ENCODE assay signal across 8 cellular contexts in the genomic region with DNA sequence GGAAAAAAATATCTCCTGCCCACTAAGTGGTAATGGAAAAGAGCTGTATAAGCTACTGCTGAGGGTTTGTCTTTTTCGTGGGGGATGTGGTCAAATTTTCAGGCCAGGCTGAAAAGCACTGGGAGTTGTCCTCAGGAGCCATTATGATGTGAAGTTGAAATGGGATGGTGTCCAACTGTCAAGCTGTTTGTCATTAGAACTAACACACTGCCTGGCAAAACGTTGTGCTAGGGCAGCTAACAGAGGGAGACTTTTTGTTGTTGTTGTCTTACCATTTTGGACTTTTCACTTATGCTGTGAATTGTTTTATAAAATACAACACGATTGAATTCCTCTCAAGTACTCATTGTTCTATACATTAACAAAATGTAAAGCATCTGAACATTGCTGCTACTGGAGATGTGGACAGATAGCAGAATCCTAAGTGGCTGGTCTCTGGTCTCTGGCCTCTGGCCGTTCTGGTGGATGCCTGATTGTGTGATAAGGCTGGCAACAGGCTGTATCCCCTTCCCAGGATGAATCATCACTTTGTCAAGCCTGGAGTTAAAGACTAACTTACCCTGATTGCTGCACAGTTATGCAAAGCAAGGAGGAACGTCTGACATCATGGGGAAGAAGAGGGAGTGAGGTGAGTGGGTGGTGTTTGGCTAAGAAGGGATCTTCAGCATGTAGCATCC. TPM values are rescaled to one million over a fixed set of nuclear protein-coding genes. Genes with fewer than 3 reads are reported as not detected.
DNase-seq lines count a peak whose midpoint lies in the region; ATAC-seq and TF ChIP-seq lines count a peak whose summit lies in the region.

No MANE protein-coding gene starts in this region.

- H2AK5ac ChIP-seq in mesenchymal stem cell (ENCODE audit: low read length, severe bottlenecking), result peak overlapping the region; percentile 63

- no peak overlapping the region for H3K14ac ChIP-seq in mesenchymal stem cell (ENCODE audit: low read length in 2 of 2)

- H2BK12ac ChIP-seq in mesenchymal stem cell (ENCODE audit: low read length in 2 of 2), result peak overlapping the region; percentile 5 to 59

- H3K9me3 ChIP-seq in mesenchymal stem cell (ENCODE audit: control insufficient read depth, low read length), result peaks cover 3% of the 10 kb centered on the region
- H3K9me3 ChIP-seq in CD8-positive, alpha-beta T cell (ENCODE audit: low read length), result no peaks in the 10 kb centered on the region

- no peak overlapping the region for H3K18ac ChIP-seq in mesenchymal stem cell (ENCODE audit: low read depth in 1 of 2, low read length in 2 of 2)

- peak overlapping the region in 1 of 2 experiments; percentile 85 for H3K23ac ChIP-seq in mesenchymal stem cell (ENCODE audit: low read length in 2 of 2)

- WGBS in mesenchymal stem cell, result 8% methylated on average over 3 of the region's 5 CpGs

- intact Hi-C loops in CD8-positive, alpha-beta T cell (cut with DNase I, micrococcal nuclease), result loop anchor here in 1 of 2 experiments (5.0 kb wide), 2 partner anchors 55 to 80 kb away; no protein-coding TSS in a partner anchor

- H3K27ac Mint-ChIP-seq in CD8-positive, alpha-beta T cell, result no peak overlapping the region

- peak overlapping the region; percentile 59 for H2BK5ac ChIP-seq in mesenchymal stem cell (ENCODE audit: low read depth, low read length, poor library complexity, severe bottlenecking)

- no peak overlapping the region for H4K8ac ChIP-seq in mesenchymal stem cell (ENCODE audit: low read length)

- H3K4me2 ChIP-seq in mesenchymal stem cell (ENCODE audit: low read length, poor library complexity, severe bottlenecking), result peak overlapping the region; percentile 86

- peaks cover 0 to 41% of the 10 kb centered on the region in 2 experiments for H3K36me3 ChIP-seq in mesenchymal stem cell (ENCODE audit: control insufficient read depth in 1 of 2, insufficient read depth in 2 of 2, low read depth in 1 of 2, low read length in 2 of 2)
- no peaks in the 10 kb centered on the region for H3K36me3 ChIP-seq in CD8-positive, alpha-beta T cell (ENCODE audit: insufficient read depth, low read length)

- peak; percentile 90 for DNase-seq in HT1080 (ENCODE audit: low read depth)
- peak; percentile 92 for DNase-seq in choroid plexus epithelial cell (ENCODE audit: low read depth)
- peak; percentile 98 for DNase-seq in mesenchymal stem cell
- DNase-seq in ecto neural progenitor cell (ENCODE audit: low spot score), result no peak
- DNase-seq in stimulated activated CD8-positive, alpha-beta memory T cell treated with anti-CD3 and anti-CD28 coated beads, Interleukin-4, amount 100 ng/mL, for 48 hours, result no peak
- DNase-seq in DMS153 (lab: John Stamatoyannopoulos, UW), result no peak
- no peak for DNase-seq in CD8-positive, alpha-beta T cell

- peaks cover 6% of the 10 kb centered on the region for H3K4me1 Mint-ChIP-seq in CD8-positive, alpha-beta T cell (ENCODE audit: low read depth)

- H4K91ac ChIP-seq in mesenchymal stem cell (ENCODE audit: low read length), result no peak overlapping the region

- H2BK120ac ChIP-seq in mesenchymal stem cell (ENCODE audit: low read depth, low read length), result no peak overlapping the region

- no peak for TF ChIP-seq CTCF in choroid plexus epithelial cell (conservative IDR thresholded peaks at IDR 0.05; ENCODE audit: low read depth, low read length)
- no peak for TF ChIP-seq CTCF in CD8-positive, alpha-beta T cell (IDR thresholded peaks at IDR 0.05)

- peak overlapping the region in 1 of 2 experiments; percentile 36 for H3K4ac ChIP-seq in mesenchymal stem cell (ENCODE audit: low read depth in 1 of 2, low read length in 2 of 2)

- POLR2A ChIA-PET in CD8-positive, alpha-beta T cell (lab: Charles Lee), result no interaction called here

- H3K4me1 ChIP-seq in mesenchymal stem cell (ENCODE audit: control insufficient read depth, insufficient read depth, low read depth, low read length), result peaks cover 10% of the 10 kb centered on the region
- peaks cover 8% of the 10 kb centered on the region for H3K4me1 ChIP-seq in CD8-positive, alpha-beta T cell (ENCODE audit: insufficient read depth, low read length)

- no peak overlapping the region for H2AFZ ChIP-seq in mesenchymal stem cell (ENCODE audit: low read depth, low read length)

- no peaks in the 10 kb centered on the region for H3K36me3 Mint-ChIP-seq in CD8-positive, alpha-beta T cell

- no peak overlapping the region for H3K4me3 Mint-ChIP-seq in CD8-positive, alpha-beta T cell

- H3K27ac ChIP-seq in mesenchymal stem cell (ENCODE audit: low read length, poor library complexity, severe bottlenecking), result peak overlapping the region; percentile 74
- no peak overlapping the region for H3K27ac ChIP-seq in CD8-positive, alpha-beta T cell (ENCODE audit: low read depth, low read length)

- ATAC-seq in GM18861 (IDR thresholded peaks at IDR 0.05; ENCODE audit: unreplicated experiment), result peak; percentile 61
- ATAC-seq in CD8-positive, alpha-beta T cell, result no peak

- H2BK15ac ChIP-seq in mesenchymal stem cell (ENCODE audit: low read depth, poor library complexity, severe bottlenecking), result no peak overlapping the region

- peaks cover 1% of the 10 kb centered on the region for H3K79me1 ChIP-seq in mesenchymal stem cell (replicated peaks; ENCODE audit: low read length, poor library complexity, severe bottlenecking)

- H3K9me3 Mint-ChIP-seq in CD8-positive, alpha-beta T cell, result peaks cover 4% of the 10 kb centered on the region

- H3K4me3 ChIP-seq in choroid plexus epithelial cell (ENCODE audit: low read depth, low read length) (no peak overlapping the region), mesenchymal stem cell (ENCODE audit: insufficient read depth in 1 of 2, low read depth in 1 of 2, low read length in 2 of 2) (peak overlapping the region in 1 of 2 experiments; percentile 90)
- no peak overlapping the region for H3K4me3 ChIP-seq in CD8-positive, alpha-beta T cell (ENCODE audit: low read depth, low read length)

- peaks cover 10% of the 10 kb centered on the region for H3K27me3 Mint-ChIP-seq in CD8-positive, alpha-beta T cell (ENCODE audit: low read depth)

- CTCF ChIA-PET in CD8-positive, alpha-beta T cell (lab: Charles Lee), result interaction anchor here (1.0 kb wide), 1 partner anchor 92 kb away, joined by 3 read pairs; no protein-coding TSS in a partner anchor

- H3K9ac ChIP-seq in mesenchymal stem cell (ENCODE audit: low read length), result peak overlapping the region; percentile 94

- no peaks in the 10 kb centered on the region for H3K27me3 ChIP-seq in mesenchymal stem cell (ENCODE audit: control insufficient read depth in 1 of 2, insufficient read depth in 1 of 2, low read length in 2 of 2)
- no peaks in the 10 kb centered on the region for H3K27me3 ChIP-seq in CD8-positive, alpha-beta T cell (ENCODE audit: insufficient read depth, low read length)

RNA-seq across cellular contexts. Expression of a gene that starts 2.3 kb away (rescaled TPM):
- total RNA-seq in HT1080 (2014; rRNA removed; shearing (Covaris generic)), result 93.6 and 95.2 TPM in 2 replicates
- polyA plus RNA-seq in HT1080 (2015; cell fraction: cytosol; rRNA removed), result 45.5 and 58.6 TPM in 2 replicates
- polyA plus RNA-seq in HT1080 (2015; cell fraction: nucleus; rRNA removed), result 114 and 128 TPM in 2 replicates
- 35.3 TPM for polyA plus RNA-seq in mesenchymal stem cell (2013, experiment 1 of 2)
- polyA plus RNA-seq in mesenchymal stem cell (2013, experiment 2 of 2), result 35.3 TPM
- total RNA-seq in CD8-positive, alpha-beta T cell, result under 1 TPM; 0.38 to 1.00 TPM

Comparison
In these comparisons a context has a peak if more than half of its experiments do, and no peak if none do; other contexts are left out.
1. DNase-seq: peak in HT1080 (single experiment), choroid plexus epithelial cell (single experiment) and mesenchymal stem cell (single experiment); none in ecto neural progenitor cell (single experiment), stimulated activated CD8-positive, alpha-beta memory T cell treated with anti-CD3 and anti-CD28 coated beads, Interleukin-4, amount 100 ng/mL, for 48 hours (single experiment), DMS153 (single experiment) and CD8-positive, alpha-beta T cell (0 of 7).
2. RNA of a gene that starts 2.3 kb away (total RNA-seq): 93.6 to 95.2 TPM in HT1080; 0.38 to 1.00 TPM in CD8-positive, alpha-beta T cell; every median in the first group is over 10 times any median in the second.